Comparison of ENCODE assay signal across 12 cellular contexts in the genomic region with DNA sequence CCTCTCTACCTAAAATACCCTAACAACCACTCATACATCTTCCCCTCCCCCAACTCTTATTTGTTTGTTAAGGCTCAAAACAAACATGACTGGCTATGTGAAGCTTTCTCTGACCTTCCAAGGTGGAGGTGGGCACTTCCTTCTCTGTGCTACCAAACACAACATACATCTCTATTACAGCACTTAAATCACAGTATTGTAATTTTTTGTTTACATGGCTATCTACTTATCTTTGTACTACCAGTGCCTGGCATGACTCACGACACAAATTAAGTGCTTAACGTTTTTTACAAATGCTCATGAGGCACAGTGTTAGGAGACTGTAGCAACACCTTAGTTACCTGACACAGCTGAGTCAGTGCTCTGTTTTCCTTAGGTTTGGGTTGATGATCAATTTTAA. TPM values are rescaled to one million over a fixed set of nuclear protein-coding genes. Genes with fewer than 3 reads are reported as not detected.
DNase-seq lines count a peak whose midpoint lies in the region; ATAC-seq and TF ChIP-seq lines count a peak whose summit lies in the region.
"Had no signal": no experiment of that assay in that cellular context is flagged by ENCODE, and none has a peak within 500 bp of the region (broad histone marks: within the 10 kb centered on the region; RNA-seq: fewer than 3 reads in every experiment).

No MANE protein-coding gene starts in this region.

- DNase-seq in left ventricle myocardium superior, result no peak
- DNase-seq in cardiac septum (ENCODE audit: low spot score), result no peak
- DNase-seq in NCI-H774 (lab: John Stamatoyannopoulos, UW), result peak; percentile 77
- peak; percentile 30 for DNase-seq in fibroblast of pulmonary artery (ENCODE audit: low read depth)
- DNase-seq in upper lobe of left lung, result peak in 1 of 2 donors; percentile 25
- DNase-seq in MG63, result no peak
- DNase-seq: glutamatergic neuron, NCI-H2171, SJCRH30 had no signal

- TF ChIP-seq POLR2A in upper lobe of left lung (IDR thresholded peaks at IDR 0.05), result no peak

- intact Hi-C loops in left ventricle myocardium superior (cut with micrococcal nuclease) (no loop called here), cardiac septum (cut with DNase I) (no loop called here)

- H3K27ac ChIP-seq in upper lobe of left lung, result no peak overlapping the region
- H3K27ac ChIP-seq: neutrophil, SJCRH30 had no signal

- WGBS in upper lobe of left lung, 2 donors, result 38 to 50% methylated on average over 2 of the region's 2 CpGs

- H3K9me3 ChIP-seq in upper lobe of left lung, result no peaks in the 10 kb centered on the region
- H3K9me3 ChIP-seq in MG63, result no peaks in the 10 kb centered on the region
- H3K9me3 ChIP-seq: neutrophil, SJCRH30 had no signal

- ATAC-seq in left ventricle myocardium superior, result peak; percentile 6
- ATAC-seq in upper lobe of left lung (ENCODE audit: low FRiP score in 2 of 2), result peak; percentile 42 to 90
- no peak for ATAC-seq in HG02852 (IDR thresholded peaks at IDR 0.05; ENCODE audit: unreplicated experiment)
- no peak for ATAC-seq in GM21529 (IDR thresholded peaks at IDR 0.05; ENCODE audit: unreplicated experiment)

- TF ChIP-seq CTCF in fibroblast of pulmonary artery (IDR thresholded peaks at IDR 0.05; ENCODE audit: low read length, missing control alignments) (no peak), upper lobe of left lung (IDR thresholded peaks at IDR 0.05) (no peak)

- H3K27me3 ChIP-seq in upper lobe of left lung (no peaks in the 10 kb centered on the region), MG63 (no peaks in the 10 kb centered on the region)
- H3K27me3 ChIP-seq: SJCRH30 had no signal

- peak in 1 of 4 donors; percentile 16 for TF ChIP-seq EP300 in upper lobe of left lung (IDR thresholded peaks at IDR 0.05)

- H3K4me3 ChIP-seq in fibroblast of pulmonary artery (replicated peaks; ENCODE audit: low read depth, low read length) (no peak overlapping the region), upper lobe of left lung (no peak overlapping the region), MG63 (no peak overlapping the region)
- H3K4me3 ChIP-seq: SJCRH30 had no signal

- H3K36me3 ChIP-seq in upper lobe of left lung (no peaks in the 10 kb centered on the region), MG63 (no peaks in the 10 kb centered on the region)
- H3K36me3 ChIP-seq: neutrophil, SJCRH30 had no signal

- no peaks in the 10 kb centered on the region for H3K4me1 ChIP-seq in upper lobe of left lung

RNA-seq across cellular contexts. Expression of a gene that starts 18.6 kb away (rescaled TPM):
- total RNA-seq in left ventricle myocardium superior (59.5 TPM), cardiac septum (67.4 TPM), upper lobe of left lung (10 to 100 TPM in 3 of 6 donors, 1 to 10 TPM in 3; 5.2 to 22.0 (median 9.7) TPM)
- total RNA-seq in MG63 (2014; rRNA removed; shearing (Covaris generic); ENCODE audit: low replicate concordance), result 6.3 and 12.0 TPM in 2 replicates

Comparison
In these comparisons a context has a peak if more than half of its experiments do, and no peak if none do; other contexts are left out.
1. ATAC-seq: peak in left ventricle myocardium superior (single experiment) and upper lobe of left lung (2 of 2); none in HG02852 (single experiment) and GM21529 (single experiment).
2. DNase-seq: peak in NCI-H774 (single experiment) and fibroblast of pulmonary artery (single experiment); none in left ventricle myocardium superior (single experiment), cardiac septum (single experiment) and MG63 (single experiment).